8 cellular contexts compared by ENCODE assay signal in the genomic region with DNA sequence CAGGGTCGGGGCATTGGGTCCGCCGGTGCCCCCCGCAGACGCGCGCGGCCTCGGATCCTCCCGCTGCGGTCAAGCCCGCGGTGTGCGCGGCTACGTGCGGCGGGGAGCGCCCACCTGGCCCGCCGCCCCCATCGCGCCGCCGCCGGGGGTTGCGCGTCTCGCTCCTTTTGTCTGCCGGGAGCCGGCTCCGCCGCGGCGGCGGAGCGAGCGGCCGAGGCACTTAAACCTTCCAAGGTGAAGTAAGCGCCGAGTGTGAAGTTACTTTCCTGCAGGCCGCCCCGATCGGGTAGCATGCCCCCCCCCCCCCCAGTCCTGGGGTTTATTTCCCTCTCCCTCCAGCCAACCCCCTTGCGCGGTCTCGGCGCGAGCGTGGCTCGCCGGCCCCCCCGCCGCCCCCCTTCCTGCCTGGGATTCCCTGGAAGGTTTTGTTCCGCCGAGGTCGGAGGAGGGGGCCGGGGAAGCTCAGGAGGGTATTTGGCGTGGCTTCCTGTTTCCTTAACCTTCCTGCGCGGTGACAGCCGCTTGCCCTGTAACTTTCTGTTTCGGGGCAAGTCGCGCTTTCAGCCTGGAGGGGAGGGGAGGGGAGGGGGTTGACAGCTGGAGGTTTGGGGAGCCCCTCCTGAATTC. TPM values are rescaled to one million over a fixed set of nuclear protein-coding genes. Genes with fewer than 3 reads are reported as not detected.
DNase-seq lines count a peak whose midpoint lies in the region; ATAC-seq and TF ChIP-seq lines count a peak whose summit lies in the region.

No MANE protein-coding gene starts in this region.

- peaks cover 58% of the 10 kb centered on the region for H3K4me1 ChIP-seq in vagina

- H3K27ac ChIP-seq in 22Rv1 (peak overlapping the region; percentile 97), vagina (peak overlapping the region; percentile 82)

- TF ChIP-seq CTCF in 22Rv1 (IDR thresholded peaks at IDR 0.05) (no peak), epithelial cell of proximal tubule (conservative IDR thresholded peaks at IDR 0.05; ENCODE audit: low read depth, low read length) (no peak), nephron progenitor cell (IDR thresholded peaks at IDR 0.05) (no peak), vagina (IDR thresholded peaks at IDR 0.05) (no peak)

- no peak for TF ChIP-seq POLR2A in vagina (IDR thresholded peaks at IDR 0.05)

- CTCF ChIA-PET in activated CD8-positive, alpha-beta memory T cell treated with anti-CD3 and anti-CD28 coated beads, Interleukin-2, amount 10 ng/mL, durations not matched to agents 7 days and 5 days (lab: Charles Lee), result interaction anchor here (0.8 to 5.3 kb wide), 8 partner anchors 10 to 136 kb away, joined by 3 to 35 read pairs (median 6); no protein-coding TSS in a partner anchor

- peaks cover 3% of the 10 kb centered on the region for H3K36me3 Mint-ChIP-seq in activated CD8-positive, alpha-beta memory T cell treated with anti-CD3 and anti-CD28 coated beads, Interleukin-2, amount 10 ng/mL, durations not matched to agents 7 days and 5 days
- H3K36me3 Mint-ChIP-seq in nephron progenitor cell (ENCODE audit: low read depth), result no peaks in the 10 kb centered on the region

- no peaks in the 10 kb centered on the region for H3K27me3 ChIP-seq in vagina

- H3K27me3 Mint-ChIP-seq in activated CD8-positive, alpha-beta memory T cell treated with anti-CD3 and anti-CD28 coated beads, Interleukin-2, amount 10 ng/mL, durations not matched to agents 7 days and 5 days, result no peaks in the 10 kb centered on the region
- H3K27me3 Mint-ChIP-seq in nephron progenitor cell (ENCODE audit: low read depth, poor library complexity), result no peaks in the 10 kb centered on the region

- DNase-seq in NCI-H748 (lab: John Stamatoyannopoulos, UW; ENCODE audit: unreplicated experiment) (peak; percentile 71), epithelial cell of proximal tubule (ENCODE audit: low read depth) (no peak), nephron progenitor cell (peak; percentile 72), vagina (ENCODE audit: extremely low spot score in 2 of 2) (no peak)
- DNase-seq in activated CD8-positive, alpha-beta memory T cell treated with anti-CD3 and anti-CD28 coated beads, Interleukin-2, amount 10 ng/mL, durations not matched to agents 7 days and 5 days, result peak; percentile 75

- intact Hi-C loops in vagina (cut with DNase I), result loop anchor here (5.0 kb wide), 1 partner anchor 56 kb away; a partner anchor contains a TSS

- ATAC-seq in GM19035 (IDR thresholded peaks at IDR 0.05; ENCODE audit: unreplicated experiment), result peak; percentile 26
- peak; percentile 28 for ATAC-seq in activated CD8-positive, alpha-beta memory T cell treated with anti-CD3 and anti-CD28 coated beads, Interleukin-2, amount 10 ng/mL, durations not matched to agents 7 days and 5 days
- no peak for ATAC-seq in HG03045 (IDR thresholded peaks at IDR 0.05; ENCODE audit: unreplicated experiment)

- no peaks in the 10 kb centered on the region for H3K36me3 ChIP-seq in vagina

- peaks cover 39% of the 10 kb centered on the region for H3K4me1 Mint-ChIP-seq in activated CD8-positive, alpha-beta memory T cell treated with anti-CD3 and anti-CD28 coated beads, Interleukin-2, amount 10 ng/mL, durations not matched to agents 7 days and 5 days
- peaks cover 64% of the 10 kb centered on the region for H3K4me1 Mint-ChIP-seq in nephron progenitor cell

- peak overlapping the region; percentile 52 for H3K27ac Mint-ChIP-seq in activated CD8-positive, alpha-beta memory T cell treated with anti-CD3 and anti-CD28 coated beads, Interleukin-2, amount 10 ng/mL, durations not matched to agents 7 days and 5 days
- H3K27ac Mint-ChIP-seq in nephron progenitor cell, result no peak overlapping the region

- no peaks in the 10 kb centered on the region for H3K9me3 ChIP-seq in vagina

- H3K4me3 Mint-ChIP-seq in activated CD8-positive, alpha-beta memory T cell treated with anti-CD3 and anti-CD28 coated beads, Interleukin-2, amount 10 ng/mL, durations not matched to agents 7 days and 5 days, result peak overlapping the region; percentile 87
- H3K4me3 Mint-ChIP-seq in nephron progenitor cell, result peak overlapping the region; percentile 87

- H3K4me3 ChIP-seq in epithelial cell of proximal tubule (ENCODE audit: low read depth, low read length) (peak overlapping the region; percentile 82), vagina (peak overlapping the region; percentile 67 to 74)

- H3K9me3 Mint-ChIP-seq in activated CD8-positive, alpha-beta memory T cell treated with anti-CD3 and anti-CD28 coated beads, Interleukin-2, amount 10 ng/mL, durations not matched to agents 7 days and 5 days (ENCODE audit: low read depth), result no peaks in the 10 kb centered on the region
- no peaks in the 10 kb centered on the region for H3K9me3 Mint-ChIP-seq in nephron progenitor cell

RNA-seq across cellular contexts. Expression of a gene that starts 56.6 kb away (rescaled TPM):
- total RNA-seq in activated CD8-positive, alpha-beta memory T cell treated with anti-CD3 and anti-CD28 coated beads, Interleukin-2, amount 10 ng/mL, durations not matched to agents 7 days and 5 days, result 10 to 100 TPM; 43.1 to 55.1 TPM
- total RNA-seq in epithelial cell of proximal tubule, result 19.4 and 41.9 TPM in 2 replicates
- 80.8 TPM for total RNA-seq in vagina

Comparison
In these comparisons a context has a peak if more than half of its experiments do, and no peak if none do; other contexts are left out.
1. DNase-seq: peak in NCI-H748 (single experiment), activated CD8-positive, alpha-beta memory T cell treated with anti-CD3 and anti-CD28 coated beads, Interleukin-2, amount 10 ng/mL, durations not matched to agents 7 days and 5 days (single experiment) and nephron progenitor cell (single experiment); none in epithelial cell of proximal tubule (single experiment) and vagina (0 of 2).